Comparison of ENCODE assay signal across 13 cellular contexts in genomic region chr4:153112071-153112460, GRCh38.
DNase-seq lines count a peak whose midpoint lies in the region; ATAC-seq lines count a peak whose summit lies in the region.
"Had no signal": no experiment of that assay in that cellular context is flagged by ENCODE, and none has a peak within 500 bp of the region (broad histone marks: within the 10 kb centered on the region; RNA-seq: fewer than 3 reads in every experiment).

No MANE protein-coding gene starts in this region.

- peaks cover 5% of the 10 kb centered on the region for H3K4me1 Mint-ChIP-seq in activated T-cell treated with anti-CD3 and anti-CD28 coated beads, Interleukin-2, amount 50 U/mL, for 4 hours (ENCODE audit: low read depth)

- no peaks in the 10 kb centered on the region for H3K9me3 Mint-ChIP-seq in activated T-cell treated with anti-CD3 and anti-CD28 coated beads, Interleukin-2, amount 50 U/mL, for 4 hours
- H3K9me3 Mint-ChIP-seq: CD8-positive, alpha-beta memory T cell; stimulated activated naive CD8-positive, alpha-beta T cell treated with anti-CD3 and anti-CD28 coated beads, Interleukin-15, Interleukin-2, amounts not matched to agents 100 ng/mL and 50 ng/mL, for 24 hours had no signal

- no peak for ATAC-seq in activated T-cell treated with anti-CD3 and anti-CD28 coated beads, Interleukin-2, amount 50 U/mL, for 4 hours
- ATAC-seq: pancreas, SK-N-SH treated with all-trans-retinoic acid at 6 μM for 48 hours had no signal

- DNase-seq in COLO668 (lab: John Stamatoyannopoulos, UW; ENCODE audit: unreplicated experiment) (peak; percentile 64), NCI-H526 treated with DMSO at 0.1 percent for 48 hours (lab: John Stamatoyannopoulos, UW) (peak; percentile 57), NCI-H1930 (lab: John Stamatoyannopoulos, UW) (no peak), NCI-H524 treated with DMSO at 0.1 percent for 48 hours (lab: John Stamatoyannopoulos, UW) (no peak), DMS153 (lab: John Stamatoyannopoulos, UW) (no peak), NCI-H510A treated with DMSO at 0.1 percent for 48 hours (lab: John Stamatoyannopoulos, UW) (no peak)
- DNase-seq in activated T-cell treated with anti-CD3 and anti-CD28 coated beads, Interleukin-2, amount 50 U/mL, for 4 hours, result peak; percentile 43
- DNase-seq in stimulated activated CD4-positive, alpha-beta T cell treated with anti-CD3 and anti-CD28 coated beads, Interleukin-12 subunit alpha, Interleukin-12 subunit beta, amount 100 ng/mL, for 4 hours, result peak; percentile 19
- DNase-seq: NCI-H1105 treated with DMSO at 0.1 percent for 48 hours, pancreas had no signal

- peaks cover 3% of the 10 kb centered on the region for H3K36me3 Mint-ChIP-seq in activated T-cell treated with anti-CD3 and anti-CD28 coated beads, Interleukin-2, amount 50 U/mL, for 4 hours (ENCODE audit: insufficient read depth)
- H3K36me3 Mint-ChIP-seq: CD8-positive, alpha-beta memory T cell had no signal

- H3K4me3 Mint-ChIP-seq in activated T-cell treated with anti-CD3 and anti-CD28 coated beads, Interleukin-2, amount 50 U/mL, for 4 hours, result no peak overlapping the region
- H3K4me3 Mint-ChIP-seq: CD8-positive, alpha-beta memory T cell; stimulated activated naive CD8-positive, alpha-beta T cell treated with anti-CD3 and anti-CD28 coated beads, Interleukin-15, Interleukin-2, amounts not matched to agents 100 ng/mL and 50 ng/mL, for 24 hours had no signal

- H3K27me3 Mint-ChIP-seq in activated T-cell treated with anti-CD3 and anti-CD28 coated beads, Interleukin-2, amount 50 U/mL, for 4 hours (ENCODE audit: low read depth), result peaks cover 1% of the 10 kb centered on the region
- H3K27me3 Mint-ChIP-seq: CD8-positive, alpha-beta memory T cell; stimulated activated naive CD8-positive, alpha-beta T cell treated with anti-CD3 and anti-CD28 coated beads, Interleukin-15, Interleukin-2, amounts not matched to agents 100 ng/mL and 50 ng/mL, for 24 hours had no signal

Comparison
In these comparisons a context has a peak if more than half of its experiments do, and no peak if none do; other contexts are left out.
1. DNase-seq: peak in COLO668 (single experiment), NCI-H526 treated with DMSO at 0.1 percent for 48 hours (single experiment), activated T-cell treated with anti-CD3 and anti-CD28 coated beads, Interleukin-2, amount 50 U/mL, for 4 hours (single experiment) and stimulated activated CD4-positive, alpha-beta T cell treated with anti-CD3 and anti-CD28 coated beads, Interleukin-12 subunit alpha, Interleukin-12 subunit beta, amount 100 ng/mL, for 4 hours (single experiment); none in NCI-H1930 (0 of 2), NCI-H524 treated with DMSO at 0.1 percent for 48 hours (single experiment), DMS153 (single experiment) and NCI-H510A treated with DMSO at 0.1 percent for 48 hours (single experiment).